Comparison of ENCODE assay signal across 27 cellular contexts in the genomic region with DNA sequence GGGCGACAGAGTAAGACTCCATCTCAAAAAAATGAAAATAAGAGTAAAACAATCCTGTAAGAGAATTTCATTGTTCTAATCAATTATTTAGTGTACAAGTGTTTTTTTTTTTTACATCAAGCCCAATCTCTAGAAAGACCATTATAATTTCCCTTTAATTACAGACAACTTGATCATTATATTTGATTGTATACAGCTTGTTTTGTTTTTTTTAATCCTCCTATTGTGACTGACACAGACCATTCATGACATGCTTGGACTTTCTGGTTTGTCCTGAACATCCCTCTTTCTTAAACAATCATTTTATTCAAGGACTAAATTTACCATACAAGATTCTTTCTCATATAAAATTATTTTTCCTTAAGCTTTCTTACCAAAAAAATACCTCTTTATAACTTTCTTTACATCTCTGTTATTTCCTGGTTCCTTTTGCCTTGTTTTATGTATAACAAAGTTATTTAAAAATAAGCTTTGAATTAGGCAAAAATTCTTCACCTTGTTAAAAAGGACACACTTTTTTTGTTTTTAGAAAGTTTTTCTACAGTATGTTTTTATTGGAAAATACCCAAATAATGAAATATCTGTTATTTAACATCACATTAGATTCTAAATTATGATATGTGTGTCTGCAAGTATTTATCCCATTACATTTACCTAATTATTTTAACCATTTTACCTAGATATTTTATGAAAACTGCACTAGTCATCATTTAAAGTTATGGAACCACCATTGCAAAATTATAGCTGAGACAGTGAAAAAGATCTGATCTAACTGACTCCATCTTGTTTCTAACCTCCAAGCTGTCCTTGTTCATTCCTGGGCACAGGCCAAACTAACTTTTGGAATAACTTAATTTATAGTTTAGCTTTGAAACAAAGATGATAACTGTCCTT.
"Had no signal": no experiment of that assay in that cellular context is flagged by ENCODE, and none has a peak within 500 bp of the region (broad histone marks: within the 10 kb centered on the region; RNA-seq: fewer than 3 reads in every experiment).

No MANE protein-coding gene starts in this region.

- H3K79me2 ChIP-seq: hepatocyte had no signal

- H3K9me3 ChIP-seq: ovary, psoas muscle had no signal

- FAIRE-seq: urothelium cell line had no signal

- H3K4me3 ChIP-seq: hepatocyte, left lung, lung, ovary, psoas muscle, right atrium auricular region, transverse colon had no signal

- H3K27ac ChIP-seq: epithelial cell of prostate, hepatocyte, left lung, ovary, psoas muscle, right atrium auricular region, transverse colon, VCaP had no signal

- H3K4me1 ChIP-seq: left lung, psoas muscle, right atrium auricular region, transverse colon had no signal

- H3K27me3 Mint-ChIP-seq: activated naive CD4-positive, alpha-beta T cell treated with anti-CD3 and anti-CD28 coated beads, Interleukin-2, amount 10 ng/mL, durations not matched to agents 7 days and 5 days had no signal

- H3K36me3 Mint-ChIP-seq: activated naive CD4-positive, alpha-beta T cell treated with anti-CD3 and anti-CD28 coated beads, Interleukin-2, amount 10 ng/mL, durations not matched to agents 7 days and 5 days; immature natural killer cell had no signal

- H3K4me2 ChIP-seq: hepatocyte had no signal

- H3K27ac Mint-ChIP-seq: activated CD4-positive, alpha-beta T cell treated with anti-CD3 and anti-CD28 coated beads, Interleukin-2, amount 10 ng/mL, durations not matched to agents 7 days and 5 days; activated CD8-positive, alpha-beta memory T cell treated with anti-CD3 and anti-CD28 coated beads, Interleukin-2, amount 10 ng/mL, durations not matched to agents 7 days and 5 days; activated CD8-positive, alpha-beta T cell treated with anti-CD3 and anti-CD28 coated beads for 36 hours; activated naive CD4-positive, alpha-beta T cell treated with anti-CD3 and anti-CD28 coated beads, Interleukin-2, amount 10 ng/mL, durations not matched to agents 7 days and 5 days; immature natural killer cell; mesothelial cell of epicardium; naive thymus-derived CD8-positive, alpha-beta T cell; stimulated activated naive CD8-positive, alpha-beta T cell treated with anti-CD3 and anti-CD28 coated beads, Interleukin-15, amount 100 ng/mL, for 72 hours; T-helper 2 cell treated with Interferon-gamma antibody and Interleukin-4, amounts not matched to agents 5 μg/mL and 100 μg/mL, for 36 hours had no signal

- H3K4me3 Mint-ChIP-seq: activated CD4-positive, alpha-beta T cell treated with anti-CD3 and anti-CD28 coated beads, Interleukin-2, amount 10 ng/mL, durations not matched to agents 7 days and 5 days; activated CD8-positive, alpha-beta memory T cell treated with anti-CD3 and anti-CD28 coated beads, Interleukin-2, amount 10 ng/mL, durations not matched to agents 7 days and 5 days; activated CD8-positive, alpha-beta T cell treated with anti-CD3 and anti-CD28 coated beads for 36 hours; activated naive CD4-positive, alpha-beta T cell treated with anti-CD3 and anti-CD28 coated beads, Interleukin-2, amount 10 ng/mL, durations not matched to agents 7 days and 5 days; immature natural killer cell; mesothelial cell of epicardium; naive thymus-derived CD8-positive, alpha-beta T cell; stimulated activated naive CD8-positive, alpha-beta T cell treated with anti-CD3 and anti-CD28 coated beads, Interleukin-15, amount 100 ng/mL, for 72 hours; T-helper 2 cell treated with Interferon-gamma antibody and Interleukin-4, amounts not matched to agents 5 μg/mL and 100 μg/mL, for 36 hours had no signal

- DNase-seq: activated CD4-positive, alpha-beta T cell treated with anti-CD3 and anti-CD28 coated beads, Interleukin-2, amount 10 ng/mL, durations not matched to agents 7 days and 5 days; activated CD4-positive, CD25-positive, alpha-beta regulatory T cell treated with anti-CD3 and anti-CD28 coated beads, Interleukin-2, amount 50 U/mL, for 72 hours; activated CD8-positive, alpha-beta memory T cell treated with anti-CD3 and anti-CD28 coated beads, Interleukin-2, amount 10 ng/mL, durations not matched to agents 7 days and 5 days; activated CD8-positive, alpha-beta T cell treated with anti-CD3 and anti-CD28 coated beads for 36 hours; activated effector memory CD4-positive, alpha-beta T cell treated with anti-CD3 and anti-CD28 coated beads, Interleukin-2, amount 50 U/mL, for 16 hours; activated naive CD4-positive, alpha-beta T cell treated with anti-CD3 and anti-CD28 coated beads, Interleukin-2, amount 10 ng/mL, durations not matched to agents 7 days and 5 days; activated T-cell treated with anti-CD3 and anti-CD28 coated beads for 4 hours; amygdala; cerebellar nuclear complex; cortex of kidney; foreskin fibroblast; immature natural killer cell; kidney glomerular epithelial cell; left lung; naive thymus-derived CD8-positive, alpha-beta T cell; ovary; psoas muscle; stimulated activated naive CD8-positive, alpha-beta T cell treated with anti-CD3 and anti-CD28 coated beads, Interleukin-15, amount 100 ng/mL, for 72 hours; transverse colon had no signal

- ATAC-seq: activated CD8-positive, alpha-beta memory T cell treated with anti-CD3 and anti-CD28 coated beads, Interleukin-2, amount 10 ng/mL, durations not matched to agents 7 days and 5 days; activated CD8-positive, alpha-beta T cell treated with anti-CD3 and anti-CD28 coated beads for 36 hours; left lung; naive thymus-derived CD8-positive, alpha-beta T cell; psoas muscle; stimulated activated naive CD8-positive, alpha-beta T cell treated with anti-CD3 and anti-CD28 coated beads, Interleukin-15, amount 100 ng/mL, for 72 hours had no signal

- H3K36me3 ChIP-seq: left lung, ovary, right atrium auricular region, transverse colon had no signal

- H3K4me1 Mint-ChIP-seq: activated CD4-positive, alpha-beta T cell treated with anti-CD3 and anti-CD28 coated beads, Interleukin-2, amount 10 ng/mL, durations not matched to agents 7 days and 5 days; activated CD8-positive, alpha-beta memory T cell treated with anti-CD3 and anti-CD28 coated beads, Interleukin-2, amount 10 ng/mL, durations not matched to agents 7 days and 5 days; activated naive CD4-positive, alpha-beta T cell treated with anti-CD3 and anti-CD28 coated beads, Interleukin-2, amount 10 ng/mL, durations not matched to agents 7 days and 5 days; immature natural killer cell; mesothelial cell of epicardium; naive thymus-derived CD8-positive, alpha-beta T cell; stimulated activated naive CD8-positive, alpha-beta T cell treated with anti-CD3 and anti-CD28 coated beads, Interleukin-15, amount 100 ng/mL, for 72 hours had no signal

- H2AFZ ChIP-seq: hepatocyte had no signal

- H3K27me3 ChIP-seq: hepatocyte, left lung, ovary, right atrium auricular region, transverse colon had no signal
